ENCODE assay signal across 16 cellular contexts in the genomic region with DNA sequence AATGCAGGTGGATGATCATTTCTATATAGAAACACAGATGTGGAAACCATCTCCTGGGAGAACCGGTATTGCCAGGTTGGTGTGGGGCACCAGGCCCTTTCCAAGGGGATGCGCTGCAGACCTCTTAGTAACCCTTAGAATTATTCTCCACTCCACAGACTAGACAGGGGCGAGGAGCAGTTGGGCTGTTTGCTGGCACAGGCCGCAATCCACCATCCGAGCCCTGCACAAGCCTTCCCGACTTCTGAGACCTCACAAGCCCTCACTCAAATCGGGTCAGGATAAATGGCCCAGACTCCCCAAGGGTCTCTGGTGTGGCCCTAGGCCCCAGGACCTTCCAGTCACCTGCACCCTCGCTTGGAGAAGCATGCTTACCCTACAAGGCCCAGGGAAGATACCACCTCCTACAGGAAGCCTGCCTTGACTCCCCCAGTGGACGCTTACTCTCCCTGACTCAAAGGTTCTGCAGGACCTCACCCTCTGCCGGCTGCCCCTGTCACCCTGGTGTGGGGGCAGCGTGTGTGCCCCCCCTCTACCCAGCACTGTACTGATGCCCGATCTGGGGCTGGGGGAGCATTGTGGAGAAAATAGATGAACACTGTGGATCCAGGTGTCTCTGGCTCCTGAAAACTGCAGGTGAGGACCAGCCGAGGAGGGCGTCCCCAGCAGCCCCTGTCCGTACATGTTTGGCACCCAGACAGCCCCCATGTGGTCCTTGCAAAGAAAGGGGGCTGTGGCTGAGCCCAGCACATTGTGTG.
"Had no signal": no experiment of that assay in that cellular context is flagged by ENCODE, and none has a peak within 500 bp of the region (broad histone marks: within the 10 kb centered on the region; RNA-seq: fewer than 3 reads in every experiment).

No MANE protein-coding gene starts in this region.

- H3K9me3 ChIP-seq: body of pancreas, colonic mucosa, tibial nerve, uterus had no signal

- ATAC-seq: activated CD4-positive, alpha-beta T cell treated with anti-CD3 and anti-CD28 coated beads for 36 hours; activated CD8-positive, alpha-beta memory T cell treated with anti-CD3 and anti-CD28 coated beads, Interleukin-2, amount 10 ng/mL, durations not matched to agents 7 days and 5 days; activated T-helper 17 cell treated with anti-CD3 and anti-CD28 coated beads, Interleukin-2, amount 50 U/mL, for 72 hours; body of pancreas; stimulated activated naive CD8-positive, alpha-beta T cell treated with anti-CD3 and anti-CD28 coated beads, Interleukin-15, Interleukin-2, amounts not matched to agents 100 U/mL and 50 U/mL, for 24 hours had no signal

- H3K27me3 ChIP-seq: body of pancreas, colonic mucosa, uterus had no signal

- H3K4me3 ChIP-seq: body of pancreas, colonic mucosa, tibial nerve, uterus had no signal

- H3K36me3 ChIP-seq: colonic mucosa, tibial nerve, uterus had no signal

- H3K4me1 ChIP-seq: body of pancreas, colonic mucosa, tibial nerve, uterus had no signal

- DNase-seq: activated CD4-positive, alpha-beta memory T cell treated with anti-CD3 and anti-CD28 coated beads, Interleukin-2, amount 10 ng/mL, durations not matched to agents 7 days and 5 days; activated CD4-positive, alpha-beta T cell treated with anti-CD3 and anti-CD28 coated beads for 36 hours; activated CD8-positive, alpha-beta memory T cell treated with anti-CD3 and anti-CD28 coated beads, Interleukin-2, amount 10 ng/mL, durations not matched to agents 7 days and 5 days; activated naive CD4-positive, alpha-beta T cell; activated naive CD8-positive, alpha-beta T cell treated with anti-CD3 and anti-CD28 coated beads, Interleukin-2, amount 10 ng/mL, durations not matched to agents 7 days and 5 days; activated T-cell treated with anti-CD3 and anti-CD28 coated beads, Interleukin-2, amount 50 U/mL, for 1 hour; amygdala; body of pancreas; central memory CD4-positive, alpha-beta T cell; colonic mucosa; kidney glomerular epithelial cell; stimulated activated naive CD8-positive, alpha-beta T cell treated with anti-CD3 and anti-CD28 coated beads, Interleukin-15, Interleukin-2, amounts not matched to agents 100 U/mL and 50 U/mL, for 24 hours; substantia nigra; uterus had no signal

- H3K27ac ChIP-seq: body of pancreas, colonic mucosa, tibial nerve, uterus had no signal
